Comparison of ENCODE assay signal across 9 cellular contexts in genomic region chr7:137626469-137627067, GRCh38.
A peak's percentile ranks its signal among the peaks of the same experiment; 100 is the strongest.
DNase-seq lines count a peak whose midpoint lies in the region; ATAC-seq and TF ChIP-seq lines count a peak whose summit lies in the region.
"Had no signal": no experiment of that assay in that cellular context is flagged by ENCODE, and none has a peak within 500 bp of the region (broad histone marks: within the 10 kb centered on the region; RNA-seq: fewer than 3 reads in every experiment).

No MANE protein-coding gene starts in this region.

- peak; percentile 64 for DNase-seq in NCI-H2196 (lab: John Stamatoyannopoulos, UW; ENCODE audit: unreplicated experiment)
- no peak for DNase-seq in NCI-H2196 treated with DMSO at 0.1 percent for 48 hours (lab: John Stamatoyannopoulos, UW; ENCODE audit: unreplicated experiment)
- peak; percentile 56 for DNase-seq in HK-2 (ENCODE audit: unreplicated experiment)
- peak; percentile 43 to 76 for DNase-seq in SJCRH30
- peak; percentile 20 to 56 for DNase-seq in dermis microvascular lymphatic vessel endothelial cell (ENCODE audit: low read depth in 2 of 2)
- DNase-seq in mesothelial cell of epicardium (ENCODE audit: low spot score in 2 of 2, unreplicated experiment in 2 of 2): peak; percentile 34 to 70
- DNase-seq in uterus: no peak

- H3K4me1 Mint-ChIP-seq in mesothelial cell of epicardium: no peaks in the 10 kb centered on the region

- H3K9me3 ChIP-seq in SJCRH30 (replicated peaks): no peaks in the 10 kb centered on the region
- H3K9me3 ChIP-seq in uterus: no peaks in the 10 kb centered on the region

- no peaks in the 10 kb centered on the region for H3K4me1 ChIP-seq in SJCRH30
- no peaks in the 10 kb centered on the region for H3K4me1 ChIP-seq in uterus

- peak; percentile 71 for TF ChIP-seq CTCF in mesothelial cell of epicardium (IDR thresholded peaks at IDR 0.05; ENCODE audit: unreplicated experiment)
- TF ChIP-seq CTCF in uterus (IDR thresholded peaks at IDR 0.05): peak in 3 of 4 experiments; percentile 32 to 38 (median 37)

- TF ChIP-seq POLR2A in uterus (IDR thresholded peaks at IDR 0.05): no peak

- H3K9me3 Mint-ChIP-seq in mesothelial cell of epicardium: no peaks in the 10 kb centered on the region
- H3K9me3 Mint-ChIP-seq: CD8-positive, alpha-beta T cell had no signal

- intact Hi-C loops in uterus (cut with DNase I; ENCODE audit: low total_unique reads): no loop called here

- peak; percentile 77 for ATAC-seq in GM19455 (IDR thresholded peaks at IDR 0.05; ENCODE audit: unreplicated experiment)
- ATAC-seq: CD8-positive, alpha-beta T cell had no signal

- H3K27ac Mint-ChIP-seq in mesothelial cell of epicardium: no peak overlapping the region
- H3K27ac Mint-ChIP-seq: CD8-positive, alpha-beta T cell had no signal

- H3K27ac ChIP-seq in SJCRH30 (no peak overlapping the region), uterus (no peak overlapping the region)

- peaks cover 2% of the 10 kb centered on the region for H3K27me3 Mint-ChIP-seq in mesothelial cell of epicardium (ENCODE audit: low read depth)

- H3K36me3 Mint-ChIP-seq in mesothelial cell of epicardium: no peaks in the 10 kb centered on the region
- H3K36me3 Mint-ChIP-seq: CD8-positive, alpha-beta T cell had no signal

- H3K4me3 ChIP-seq in SJCRH30 (no peak overlapping the region), uterus (no peak overlapping the region)

- H3K27me3 ChIP-seq in SJCRH30 (0 out of 2 replicates have a peak, but pooled peaks cover 4% of the 10 kb centered on the region), uterus (no peaks in the 10 kb centered on the region)

- H3K36me3 ChIP-seq in SJCRH30: no peaks in the 10 kb centered on the region
- no peaks in the 10 kb centered on the region for H3K36me3 ChIP-seq in uterus

- H3K4me3 Mint-ChIP-seq in mesothelial cell of epicardium: no peak overlapping the region
- H3K4me3 Mint-ChIP-seq: CD8-positive, alpha-beta T cell had no signal

Comparison
In these comparisons a context has a peak if more than half of its experiments do, and no peak if none do; other contexts are left out.
1. DNase-seq: peak in NCI-H2196 (single experiment), HK-2 (single experiment), SJCRH30 (2 of 2), dermis microvascular lymphatic vessel endothelial cell (2 of 2) and mesothelial cell of epicardium (2 of 2); none in NCI-H2196 treated with DMSO at 0.1 percent for 48 hours (single experiment) and uterus (0 of 2).